34 cellular contexts compared by ENCODE assay signal in genomic region chr1:231540847-231541246, GRCh38.
"Had no signal": no experiment of that assay in that cellular context is flagged by ENCODE, and none has a peak within 500 bp of the region (broad histone marks: within the 10 kb centered on the region; RNA-seq: fewer than 3 reads in every experiment).

No MANE protein-coding gene starts in this region.

- DNase-seq: activated CD4-positive, alpha-beta memory T cell treated with anti-CD3 and anti-CD28 coated beads, Interleukin-2, amount 10 ng/mL, durations not matched to agents 7 days and 5 days; activated CD4-positive, alpha-beta T cell treated with anti-CD3 and anti-CD28 coated beads for 1 hour; activated CD4-positive, alpha-beta T cell treated with anti-CD3 and anti-CD28 coated beads for 36 hours; activated CD4-positive, alpha-beta T cell treated with anti-CD3 and anti-CD28 coated beads for 48 hours; activated CD4-positive, alpha-beta T cell treated with anti-CD3 and anti-CD28 coated beads, Interleukin-2, amount 10 ng/mL, durations not matched to agents 7 days and 5 days; activated CD4-positive, alpha-beta T cell treated with anti-CD3 and anti-CD28 coated beads, Interleukin-2, amount 50 U/mL, for 48 hours; activated CD4-positive, CD25-positive, alpha-beta regulatory T cell; activated CD8-positive, alpha-beta memory T cell treated with anti-CD3 and anti-CD28 coated beads for 24 hours; activated CD8-positive, alpha-beta memory T cell treated with anti-CD3 and anti-CD28 coated beads, Interleukin-2, amount 10 ng/mL, durations not matched to agents 7 days and 5 days; activated CD8-positive, alpha-beta memory T cell treated with anti-CD3 and anti-CD28 coated beads, Interleukin-2, amount 50 U/mL, for 48 hours; activated CD8-positive, alpha-beta T cell treated with anti-CD3 and anti-CD28 coated beads, Interleukin-2, amount 10 ng/mL, durations not matched to agents 7 days and 5 days; activated effector memory CD4-positive, alpha-beta T cell treated with Interleukin-2 at 50 U/mL for 16 hours; activated gamma-delta T cell; activated naive CD4-positive, alpha-beta T cell treated with anti-CD3 and anti-CD28 coated beads, Interleukin-2, amount 10 ng/mL, durations not matched to agents 7 days and 5 days; activated naive CD4-positive, alpha-beta T cell treated with Interleukin-2 at 50 U/mL for 16 hours; activated T-cell treated with anti-CD3 and anti-CD28 coated beads, Interleukin-2, amount 50 U/mL, for 24 hours; activated T-cell treated with anti-CD3 and anti-CD28 coated beads, Interleukin-2, amount 50 U/mL, for 48 hours; adrenal gland; amniotic stem cell; aorta; body of pancreas; brain microvascular endothelial cell; central memory CD4-positive, alpha-beta T cell; T-helper 17 cell; T1000; WERI-Rb-1 had no signal

- H3K27ac ChIP-seq: adrenal gland, body of pancreas, brain microvascular endothelial cell, breast epithelium, WERI-Rb-1 had no signal

- H3K9me3 ChIP-seq: adrenal gland, body of pancreas, breast epithelium had no signal

- H3K4me1 Mint-ChIP-seq: WTC11 had no signal

- H3K4me1 ChIP-seq: breast epithelium had no signal

- H3K27me3 Mint-ChIP-seq: activated CD4-positive, alpha-beta memory T cell treated with anti-CD3 and anti-CD28 coated beads, Interleukin-2, amount 10 ng/mL, durations not matched to agents 7 days and 5 days; activated CD4-positive, alpha-beta T cell treated with anti-CD3 and anti-CD28 coated beads for 36 hours; activated CD4-positive, alpha-beta T cell treated with anti-CD3 and anti-CD28 coated beads, Interleukin-2, amount 10 ng/mL, durations not matched to agents 7 days and 5 days; activated CD8-positive, alpha-beta memory T cell treated with anti-CD3 and anti-CD28 coated beads, Interleukin-2, amount 10 ng/mL, durations not matched to agents 7 days and 5 days; activated naive CD4-positive, alpha-beta T cell treated with anti-CD3 and anti-CD28 coated beads, Interleukin-2, amount 10 ng/mL, durations not matched to agents 7 days and 5 days; activated naive CD4-positive, alpha-beta T cell treated with anti-CD3 and anti-CD28 coated beads, Interleukin-2, amount 50 U/mL, for 24 hours; activated naive CD8-positive, alpha-beta T cell; activated T-cell treated with anti-CD3 and anti-CD28 coated beads, Interleukin-2, amount 50 U/mL, for 24 hours; T-helper 17 cell had no signal

- H3K9me3 Mint-ChIP-seq: activated naive CD4-positive, alpha-beta T cell treated with anti-CD3 and anti-CD28 coated beads, Interleukin-2, amount 50 U/mL, for 24 hours had no signal

- H3K4me3 ChIP-seq: adrenal gland, body of pancreas, breast epithelium had no signal

- H3K36me3 ChIP-seq: breast epithelium had no signal

- FAIRE-seq: astrocyte, colon had no signal

- ATAC-seq: activated CD4-positive, alpha-beta T cell treated with anti-CD3 and anti-CD28 coated beads for 36 hours; activated CD4-positive, CD25-positive, alpha-beta regulatory T cell treated with anti-CD3 and anti-CD28 coated beads, Interleukin-2, amount 50 U/mL, for 24 hours; activated CD8-positive, alpha-beta memory T cell treated with anti-CD3 and anti-CD28 coated beads, Interleukin-2, amount 10 ng/mL, durations not matched to agents 7 days and 5 days; activated CD8-positive, alpha-beta T cell treated with anti-CD3 and anti-CD28 coated beads, Interleukin-2, amount 10 ng/mL, durations not matched to agents 7 days and 5 days; body of pancreas; T-helper 17 cell; WTC11 had no signal

- H3K4me3 Mint-ChIP-seq: activated CD4-positive, alpha-beta memory T cell treated with anti-CD3 and anti-CD28 coated beads, Interleukin-2, amount 10 ng/mL, durations not matched to agents 7 days and 5 days; activated CD4-positive, alpha-beta T cell treated with anti-CD3 and anti-CD28 coated beads for 36 hours; activated CD4-positive, alpha-beta T cell treated with anti-CD3 and anti-CD28 coated beads, Interleukin-2, amount 10 ng/mL, durations not matched to agents 7 days and 5 days; activated CD8-positive, alpha-beta memory T cell treated with anti-CD3 and anti-CD28 coated beads, Interleukin-2, amount 10 ng/mL, durations not matched to agents 7 days and 5 days; activated CD8-positive, alpha-beta T cell treated with anti-CD3 and anti-CD28 coated beads, Interleukin-2, amount 10 ng/mL, durations not matched to agents 7 days and 5 days; activated naive CD4-positive, alpha-beta T cell treated with anti-CD3 and anti-CD28 coated beads, Interleukin-2, amount 10 ng/mL, durations not matched to agents 7 days and 5 days; activated naive CD4-positive, alpha-beta T cell treated with anti-CD3 and anti-CD28 coated beads, Interleukin-2, amount 50 U/mL, for 24 hours; activated naive CD8-positive, alpha-beta T cell; activated T-cell treated with anti-CD3 and anti-CD28 coated beads, Interleukin-2, amount 50 U/mL, for 24 hours; T-helper 17 cell; WTC11 had no signal

- H3K27ac Mint-ChIP-seq: activated CD4-positive, alpha-beta memory T cell treated with anti-CD3 and anti-CD28 coated beads, Interleukin-2, amount 10 ng/mL, durations not matched to agents 7 days and 5 days; activated CD4-positive, alpha-beta T cell treated with anti-CD3 and anti-CD28 coated beads for 36 hours; activated CD4-positive, alpha-beta T cell treated with anti-CD3 and anti-CD28 coated beads, Interleukin-2, amount 10 ng/mL, durations not matched to agents 7 days and 5 days; activated CD8-positive, alpha-beta memory T cell treated with anti-CD3 and anti-CD28 coated beads, Interleukin-2, amount 10 ng/mL, durations not matched to agents 7 days and 5 days; activated CD8-positive, alpha-beta T cell treated with anti-CD3 and anti-CD28 coated beads, Interleukin-2, amount 10 ng/mL, durations not matched to agents 7 days and 5 days; activated naive CD4-positive, alpha-beta T cell treated with anti-CD3 and anti-CD28 coated beads, Interleukin-2, amount 10 ng/mL, durations not matched to agents 7 days and 5 days; activated naive CD4-positive, alpha-beta T cell treated with anti-CD3 and anti-CD28 coated beads, Interleukin-2, amount 50 U/mL, for 24 hours; activated T-cell treated with anti-CD3 and anti-CD28 coated beads, Interleukin-2, amount 50 U/mL, for 24 hours; activated T-helper 2 cell treated with anti-CD3 and anti-CD28 coated beads, Interferon-gamma antibody, Interleukin-2, Interleukin-4, amounts not matched to agents 10 μg/mL and 5 μg/mL and 100 μg/mL, durations not matched to agents 14 hours and 24 hours and 36 hours; T-helper 17 cell; WTC11 had no signal

- H3K27me3 ChIP-seq: adrenal gland, body of pancreas, brain microvascular endothelial cell, breast epithelium had no signal
